9 cellular contexts compared by ENCODE assay signal in genomic region chr22:44325718-44326548, GRCh38. TPM values are rescaled to one million over a fixed set of nuclear protein-coding genes. Genes with fewer than 3 reads are reported as not detected.
DNase-seq lines count a peak whose midpoint lies in the region; ATAC-seq, FAIRE-seq and TF ChIP-seq lines count a peak whose summit lies in the region.
"Had no signal": no experiment of that assay in that cellular context is flagged by ENCODE, and none has a peak within 500 bp of the region (broad histone marks: within the 10 kb centered on the region; RNA-seq: fewer than 3 reads in every experiment).

No MANE protein-coding gene starts in this region.

- no peaks in the 10 kb centered on the region for H3K36me3 Mint-ChIP-seq in T-helper 2 cell treated with Interferon-gamma antibody and Interleukin-4, amounts not matched to agents 5 μg/mL and 100 μg/mL, for 36 hours (ENCODE audit: low read depth)
- H3K36me3 Mint-ChIP-seq in activated naive CD8-positive, alpha-beta T cell treated with anti-CD3 and anti-CD28 coated beads, Interleukin-2, amount 10 ng/mL, durations not matched to agents 7 days and 5 days: no peaks in the 10 kb centered on the region

- peaks cover 60% of the 10 kb centered on the region for H3K27me3 Mint-ChIP-seq in T-helper 2 cell treated with Interferon-gamma antibody and Interleukin-4, amounts not matched to agents 5 μg/mL and 100 μg/mL, for 36 hours (ENCODE audit: low read depth)
- peaks cover 69% of the 10 kb centered on the region for H3K27me3 Mint-ChIP-seq in activated naive CD8-positive, alpha-beta T cell treated with anti-CD3 and anti-CD28 coated beads, Interleukin-2, amount 10 ng/mL, durations not matched to agents 7 days and 5 days

- peak overlapping the region; percentile 69 for H3K4me3 Mint-ChIP-seq in T-helper 2 cell treated with Interferon-gamma antibody and Interleukin-4, amounts not matched to agents 5 μg/mL and 100 μg/mL, for 36 hours
- peak overlapping the region; percentile 82 for H3K4me3 Mint-ChIP-seq in activated naive CD8-positive, alpha-beta T cell treated with anti-CD3 and anti-CD28 coated beads, Interleukin-2, amount 10 ng/mL, durations not matched to agents 7 days and 5 days

- POLR2A ChIA-PET in activated naive CD8-positive, alpha-beta T cell treated with anti-CD3 and anti-CD28 coated beads, Interleukin-2, amount 10 ng/mL, durations not matched to agents 7 days and 5 days (lab: Charles Lee): no interaction called here

- H3K27me3 ChIP-seq in suprapubic skin: peaks cover 39% of the 10 kb centered on the region

- no peak for TF ChIP-seq EP300 in suprapubic skin (IDR thresholded peaks at IDR 0.05)

- no peaks in the 10 kb centered on the region for H3K9me3 Mint-ChIP-seq in T-helper 2 cell treated with Interferon-gamma antibody and Interleukin-4, amounts not matched to agents 5 μg/mL and 100 μg/mL, for 36 hours
- H3K9me3 Mint-ChIP-seq in activated naive CD8-positive, alpha-beta T cell treated with anti-CD3 and anti-CD28 coated beads, Interleukin-2, amount 10 ng/mL, durations not matched to agents 7 days and 5 days: peaks cover 2% of the 10 kb centered on the region

- intact Hi-C loops in kidney (cut with DNase I): no loop called here

- TF ChIP-seq POLR2A in suprapubic skin (IDR thresholded peaks at IDR 0.05): no peak

- WGBS in suprapubic skin: 20% methylated on average over 25 of the region's 25 CpGs

- ATAC-seq in activated naive CD8-positive, alpha-beta T cell treated with anti-CD3 and anti-CD28 coated beads, Interleukin-2, amount 10 ng/mL, durations not matched to agents 7 days and 5 days (ENCODE audit: low read depth): no peak
- ATAC-seq in GM19035 (IDR thresholded peaks at IDR 0.05; ENCODE audit: unreplicated experiment): no peak

- H3K4me1 ChIP-seq in kidney (ENCODE audit: control insufficient read depth in 1 of 2, insufficient read depth in 1 of 2, low read depth in 1 of 2, low read length in 2 of 2) (no peaks in the 10 kb centered on the region), suprapubic skin (peaks cover 21% of the 10 kb centered on the region)

- no peak for FAIRE-seq in kidney (lab: Jason Lieb, UNC)

- H3K9ac ChIP-seq in kidney (ENCODE audit: low read length in 2 of 2): peak overlapping the region; percentile 11 to 46

- H3K4me3 ChIP-seq in kidney (ENCODE audit: low read length in 2 of 2) (peak overlapping the region; percentile 74 to 83), suprapubic skin (peak overlapping the region; percentile 55)

- H3K4me1 Mint-ChIP-seq in T-helper 2 cell treated with Interferon-gamma antibody and Interleukin-4, amounts not matched to agents 5 μg/mL and 100 μg/mL, for 36 hours (ENCODE audit: low read depth): peaks cover 11% of the 10 kb centered on the region
- H3K4me1 Mint-ChIP-seq in activated naive CD8-positive, alpha-beta T cell treated with anti-CD3 and anti-CD28 coated beads, Interleukin-2, amount 10 ng/mL, durations not matched to agents 7 days and 5 days: peaks cover 20% of the 10 kb centered on the region

- no peak for DNase-seq in T-helper 2 cell treated with Interferon-gamma antibody and Interleukin-4, amounts not matched to agents 5 μg/mL and 100 μg/mL, for 36 hours (ENCODE audit: low spot score)
- DNase-seq in T-helper 2 cell: no peak
- no peak for DNase-seq in activated naive CD8-positive, alpha-beta T cell treated with anti-CD3 and anti-CD28 coated beads, Interleukin-2, amount 10 ng/mL, durations not matched to agents 7 days and 5 days
- no peak for DNase-seq in kidney
- DNase-seq in suprapubic skin (ENCODE audit: low spot score in 2 of 2): no peak
- DNase-seq in stimulated activated CD4-positive, alpha-beta T cell treated with anti-CD3 and anti-CD28 coated beads, Interleukin-15, amount 100 ng/mL, for 24 hours: no peak
- DNase-seq in activated effector memory CD4-positive, alpha-beta T cell treated with anti-CD3 and anti-CD28 coated beads, Interleukin-2, amount 50 U/mL, for 16 hours: no peak

- H3K27ac ChIP-seq in kidney (ENCODE audit: low read depth in 2 of 2, low read length in 2 of 2): no peak overlapping the region
- H3K27ac ChIP-seq in suprapubic skin: peak overlapping the region; percentile 11

- no peaks in the 10 kb centered on the region for H3K36me3 ChIP-seq in kidney (ENCODE audit: control insufficient read depth in 1 of 2, insufficient read depth in 2 of 2, low read length in 2 of 2)
- H3K36me3 ChIP-seq in suprapubic skin: no peaks in the 10 kb centered on the region

- H3K9me3 ChIP-seq in kidney (ENCODE audit: control insufficient read depth in 1 of 2, low read length in 2 of 2) (no peaks in the 10 kb centered on the region), suprapubic skin (no peaks in the 10 kb centered on the region)

- TF ChIP-seq CTCF in kidney (IDR thresholded peaks at IDR 0.05; ENCODE audit: borderline replicate concordance, extremely low read depth, insufficient read depth): no peak
- no peak for TF ChIP-seq CTCF in suprapubic skin (IDR thresholded peaks at IDR 0.05)

- no peak overlapping the region for H3K27ac Mint-ChIP-seq in T-helper 2 cell treated with Interferon-gamma antibody and Interleukin-4, amounts not matched to agents 5 μg/mL and 100 μg/mL, for 36 hours
- H3K27ac Mint-ChIP-seq in activated naive CD8-positive, alpha-beta T cell treated with anti-CD3 and anti-CD28 coated beads, Interleukin-2, amount 10 ng/mL, durations not matched to agents 7 days and 5 days: no peak overlapping the region

RNA-seq across cellular contexts. Expression of gene SHISAL1, which starts 13.2 kb away (rescaled TPM):
- total RNA-seq in activated naive CD8-positive, alpha-beta T cell treated with anti-CD3 and anti-CD28 coated beads, Interleukin-2, amount 10 ng/mL, durations not matched to agents 7 days and 5 days: not detected
- 1.1 TPM for total RNA-seq in kidney
- 0.04 TPM for polyA plus RNA-seq in kidney (ENCODE audit: insufficient read depth, low read depth, low replicate concordance)
- total RNA-seq in suprapubic skin: under 1 TPM; 0.17 to 0.89 (median 0.22) TPM
- total RNA-seq: activated CD8-positive, alpha-beta memory T cell treated with anti-CD3 and anti-CD28 coated beads for 36 hours had no signal
